ENCODE assay signal across 8 cellular contexts in the genomic region with DNA sequence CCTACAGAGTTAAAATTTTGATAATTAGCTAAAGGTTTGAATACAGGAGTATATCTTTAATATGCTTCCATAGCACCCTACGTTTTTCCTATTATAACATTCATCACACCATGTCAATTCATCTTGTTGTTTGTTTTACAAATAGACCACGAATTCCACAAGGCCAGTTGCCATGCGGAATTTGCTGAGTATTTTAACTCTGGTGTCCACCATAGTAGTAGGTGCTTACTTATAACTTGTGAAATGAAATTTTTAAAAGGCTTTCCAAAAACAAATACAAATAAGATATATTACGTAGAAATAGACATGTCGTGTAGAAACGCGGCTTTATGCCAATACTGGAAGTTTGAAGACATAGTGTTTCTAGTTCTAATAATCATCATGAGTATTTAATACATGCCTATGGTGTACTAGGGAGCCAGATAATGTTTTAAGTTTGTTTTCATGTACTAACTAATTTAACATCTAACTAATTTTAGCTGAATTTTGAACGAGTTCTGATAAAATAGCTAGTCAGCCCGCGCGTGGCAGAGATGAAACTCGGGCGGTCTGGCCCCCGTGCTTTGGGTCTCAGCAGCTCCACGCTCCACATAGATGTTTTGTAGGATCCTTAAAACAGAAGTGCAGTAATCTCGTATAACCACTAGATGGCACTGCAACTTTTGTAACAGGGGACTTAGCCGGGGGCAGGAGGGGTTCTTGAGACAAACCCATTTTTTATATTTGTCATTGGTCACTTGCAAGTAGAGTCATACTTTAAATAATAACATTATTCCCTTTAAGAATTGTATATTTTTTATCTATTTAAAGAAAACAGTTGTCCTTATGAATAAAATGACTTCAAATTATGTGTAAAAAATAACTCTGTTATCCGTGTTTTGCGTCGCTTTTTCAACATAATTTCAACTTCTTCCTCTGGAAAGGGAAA. TPM values are rescaled to one million over a fixed set of nuclear protein-coding genes. Genes with fewer than 3 reads are reported as not detected.
DNase-seq lines count a peak whose midpoint lies in the region; ATAC-seq and TF ChIP-seq lines count a peak whose summit lies in the region.

No MANE protein-coding gene starts in this region.

- DNase-seq in EH (ENCODE audit: low read depth) (peak; percentile 62), M059J (ENCODE audit: low read depth) (peak; percentile 65), SIG-M5 (lab: John Stamatoyannopoulos, UW) (peak; percentile 32), amniotic stem cell (lab: John Stamatoyannopoulos, UW) (peak; percentile 42), right atrium auricular region (ENCODE audit: low spot score) (no peak), sciatic nerve (ENCODE audit: low spot score) (no peak)

- H3K4me1 ChIP-seq in right atrium auricular region: no peaks in the 10 kb centered on the region

- H3K36me3 ChIP-seq in right atrium auricular region: no peaks in the 10 kb centered on the region

- intact Hi-C loops in sciatic nerve (cut with DNase I): no loop called here

- ATAC-seq in GM21786 (IDR thresholded peaks at IDR 0.05; ENCODE audit: unreplicated experiment) (peak; percentile 55), sciatic nerve (peak; percentile 90), GM19455 (IDR thresholded peaks at IDR 0.05; ENCODE audit: unreplicated experiment) (no peak)

- peak; percentile 86 to 92 for TF ChIP-seq CTCF in right atrium auricular region (IDR thresholded peaks at IDR 0.05)

- H3K4me3 ChIP-seq in right atrium auricular region: no peak overlapping the region

- H3K27ac ChIP-seq in right atrium auricular region: no peak overlapping the region

- no peaks in the 10 kb centered on the region for H3K9me3 ChIP-seq in right atrium auricular region

- H3K27me3 ChIP-seq in right atrium auricular region: no peaks in the 10 kb centered on the region

RNA-seq across cellular contexts. Expression of gene CD69, which starts 10.2 kb away (rescaled TPM):
- 1.2 TPM in 2 replicates for total RNA-seq in M059J (2014; rRNA removed; shearing (Covaris generic))
- total RNA-seq in right atrium auricular region (1 to 10 TPM; 1.7 to 2.6 TPM), sciatic nerve (10.9 TPM)

RNA-seq across cellular contexts. Expression of gene CLECL1, which starts 17.6 kb away (rescaled TPM):
- total RNA-seq in M059J (2014; rRNA removed; shearing (Covaris generic)): not detected in 2 replicates
- total RNA-seq in right atrium auricular region (not detected), sciatic nerve (1.1 TPM)

Comparison
In these comparisons a context has a peak if more than half of its experiments do, and no peak if none do; other contexts are left out.
1. DNase-seq: peak in EH (single experiment), M059J (single experiment), SIG-M5 (single experiment) and amniotic stem cell (single experiment); none in right atrium auricular region (single experiment) and sciatic nerve (single experiment).